7 cellular contexts compared by ENCODE assay signal in the genomic region with DNA sequence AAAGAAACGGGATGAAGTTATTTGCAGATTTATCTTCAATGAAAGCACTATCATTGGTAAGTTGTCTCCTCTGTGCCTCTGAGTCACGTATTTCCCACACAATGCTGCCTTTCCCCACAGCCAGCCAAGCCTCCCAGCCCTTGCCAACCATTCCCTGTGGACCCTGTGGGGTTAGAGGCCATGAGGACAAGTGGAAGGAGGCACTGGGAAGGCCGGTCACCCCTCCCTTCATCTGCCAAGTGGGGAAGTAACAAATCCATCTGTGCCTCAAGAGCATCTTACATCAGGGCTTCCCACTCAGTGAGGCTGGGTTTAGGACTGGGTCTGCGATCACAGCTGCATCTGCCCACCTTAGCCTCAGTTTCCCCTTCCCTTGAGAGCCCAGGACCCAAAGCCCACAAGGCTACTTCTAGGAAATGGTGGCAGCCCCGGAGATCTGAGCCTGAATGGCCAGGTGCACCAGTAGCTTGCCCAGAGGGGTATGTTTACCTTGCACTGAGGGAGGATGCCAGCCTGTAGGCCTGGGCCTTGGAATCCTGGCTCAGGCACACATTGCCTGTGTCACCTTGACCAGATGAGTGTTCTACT. TPM values are rescaled to one million over a fixed set of nuclear protein-coding genes. Genes with fewer than 3 reads are reported as not detected.
"Had no signal": no experiment of that assay in that cellular context is flagged by ENCODE, and none has a peak within 500 bp of the region (broad histone marks: within the 10 kb centered on the region; RNA-seq: fewer than 3 reads in every experiment).

No MANE protein-coding gene starts in this region.

RNA-seq across cellular contexts. Expression of a gene that starts 16.1 kb away (rescaled TPM):
- total RNA-seq: LHCN-M2, MCF 10A, NCI-H460, Right ventricle myocardium inferior, RPMI7951, SJCRH30, SK-MEL-5 had no signal
